In genomic region chr11:57480409-57481137, GRCh38 we compare ENCODE assay signal across 8 cellular contexts. TPM values are rescaled to one million over a fixed set of nuclear protein-coding genes. Genes with fewer than 3 reads are reported as not detected.
DNase-seq lines count a peak whose midpoint lies in the region; ATAC-seq, FAIRE-seq and TF ChIP-seq lines count a peak whose summit lies in the region.

No MANE protein-coding gene starts in this region.

- no peak for TF ChIP-seq POLR2A in GM12891 (IDR thresholded peaks at IDR 0.05; ENCODE audit: low read depth, low read length)

- intact Hi-C loops in activated T-helper 2 cell treated with anti-CD3 and anti-CD28 coated beads, Interferon-gamma antibody, Interleukin-2, Interleukin-4, amounts not matched to agents 10 μg/mL and 5 μg/mL and 100 μg/mL, durations not matched to agents 14 hours and 24 hours and 36 hours (cut with micrococcal nuclease) = loop anchor here (1.0 to 5.0 kb wide), 3 partner anchors 23 to 135 kb away; partner anchors contain the start of gene UBE2L6
- intact Hi-C loops in sciatic nerve (cut with DNase I) = no loop called here

- peaks cover 5% of the 10 kb centered on the region for H3K36me3 Mint-ChIP-seq in activated T-helper 2 cell treated with anti-CD3 and anti-CD28 coated beads, Interferon-gamma antibody, Interleukin-2, Interleukin-4, amounts not matched to agents 10 μg/mL and 5 μg/mL and 100 μg/mL, durations not matched to agents 14 hours and 24 hours and 36 hours (ENCODE audit: low read depth)
- H3K36me3 Mint-ChIP-seq in glutamatergic neuron (ENCODE audit: unreplicated experiment) = peaks cover 5% of the 10 kb centered on the region

- no peak overlapping the region for H3K4me3 Mint-ChIP-seq in activated T-helper 2 cell treated with anti-CD3 and anti-CD28 coated beads, Interferon-gamma antibody, Interleukin-2, Interleukin-4, amounts not matched to agents 10 μg/mL and 5 μg/mL and 100 μg/mL, durations not matched to agents 14 hours and 24 hours and 36 hours (ENCODE audit: low read depth)
- H3K4me3 Mint-ChIP-seq in glutamatergic neuron (ENCODE audit: unreplicated experiment) = peak overlapping the region; percentile 66

- FAIRE-seq in GM12891 (lab: Jason Lieb, UNC) (peak; percentile 31), HTR-8/SVneo (lab: Jason Lieb, UNC) (no peak)

- no peak overlapping the region for H3K27ac Mint-ChIP-seq in activated T-helper 2 cell treated with anti-CD3 and anti-CD28 coated beads, Interferon-gamma antibody, Interleukin-2, Interleukin-4, amounts not matched to agents 10 μg/mL and 5 μg/mL and 100 μg/mL, durations not matched to agents 14 hours and 24 hours and 36 hours
- H3K27ac Mint-ChIP-seq in glutamatergic neuron (ENCODE audit: unreplicated experiment) = peak overlapping the region; percentile 85

- ATAC-seq in sciatic nerve (peak; percentile 54), GM19463 (IDR thresholded peaks at IDR 0.05; ENCODE audit: unreplicated experiment) (no peak)

- DNase-seq in 8988T (peak; percentile 99), GM12891 (ENCODE audit: insufficient read length, low spot score) (peak; percentile 71), HTR-8/SVneo (ENCODE audit: insufficient read length, low spot score) (peak; percentile 59), RKO (ENCODE audit: low spot score) (peak; percentile 58), glutamatergic neuron (peak; percentile 94), sciatic nerve (ENCODE audit: low spot score) (peak; percentile 84)
- DNase-seq in activated T-helper 2 cell treated with anti-CD3 and anti-CD28 coated beads, Interferon-gamma antibody, Interleukin-2, Interleukin-4, amounts not matched to agents 10 μg/mL and 5 μg/mL and 100 μg/mL, durations not matched to agents 14 hours and 24 hours and 36 hours (ENCODE audit: low spot score) = peak; percentile 61

- H3K27me3 Mint-ChIP-seq in activated T-helper 2 cell treated with anti-CD3 and anti-CD28 coated beads, Interferon-gamma antibody, Interleukin-2, Interleukin-4, amounts not matched to agents 10 μg/mL and 5 μg/mL and 100 μg/mL, durations not matched to agents 14 hours and 24 hours and 36 hours (ENCODE audit: low read depth) = peaks cover 53% of the 10 kb centered on the region
- H3K27me3 Mint-ChIP-seq in glutamatergic neuron (ENCODE audit: unreplicated experiment) = peaks cover 29% of the 10 kb centered on the region

- TF ChIP-seq CTCF in glutamatergic neuron (IDR thresholded peaks at IDR 0.05; ENCODE audit: partially characterized antibody, unreplicated experiment) = peak; percentile 75

- H3K9me3 Mint-ChIP-seq in activated T-helper 2 cell treated with anti-CD3 and anti-CD28 coated beads, Interferon-gamma antibody, Interleukin-2, Interleukin-4, amounts not matched to agents 10 μg/mL and 5 μg/mL and 100 μg/mL, durations not matched to agents 14 hours and 24 hours and 36 hours = no peaks in the 10 kb centered on the region
- peaks cover 28% of the 10 kb centered on the region for H3K9me3 Mint-ChIP-seq in glutamatergic neuron (ENCODE audit: unreplicated experiment)

- peaks cover 12% of the 10 kb centered on the region for H3K4me1 Mint-ChIP-seq in activated T-helper 2 cell treated with anti-CD3 and anti-CD28 coated beads, Interferon-gamma antibody, Interleukin-2, Interleukin-4, amounts not matched to agents 10 μg/mL and 5 μg/mL and 100 μg/mL, durations not matched to agents 14 hours and 24 hours and 36 hours (ENCODE audit: low read depth)
- peaks cover 42% of the 10 kb centered on the region for H3K4me1 Mint-ChIP-seq in glutamatergic neuron (ENCODE audit: low read depth, unreplicated experiment)

TF ChIP-seq in GM12891, 5 proteins besides CTCF, POLR2A, EP300 and RAD21:
- TF ChIP-seq POU2F2 (IDR thresholded peaks at IDR 0.05; ENCODE audit: low read depth, low read length) = no peak
- TF ChIP-seq POLR2AphosphoS5 (IDR thresholded peaks at IDR 0.05; ENCODE audit: low read depth, low read length) = no peak
- no peak for TF ChIP-seq SPI1 (IDR thresholded peaks at IDR 0.05; ENCODE audit: low read depth, low read length)
- TF ChIP-seq PAX5 (IDR thresholded peaks at IDR 0.05; ENCODE audit: insufficient read depth, low read length, severe bottlenecking) = no peak
- no peak for TF ChIP-seq TAF1 (IDR thresholded peaks at IDR 0.05; ENCODE audit: low read depth, low read length)

RNA-seq across cellular contexts. Expression of gene RTN4RL2, which starts 20.2 kb away (rescaled TPM):
- polyA plus RNA-seq in GM12891 (2012; ENCODE audit: low read depth, missing spikeins) = not detected
- total RNA-seq in activated T-helper 2 cell treated with anti-CD3 and anti-CD28 coated beads, Interferon-gamma antibody, Interleukin-2, Interleukin-4, amounts not matched to agents 10 μg/mL and 5 μg/mL and 100 μg/mL, durations not matched to agents 14 hours and 24 hours and 36 hours = 0.18 TPM in 1 of 2 replicates, not detected in the other
- 119 TPM for total RNA-seq in glutamatergic neuron (ENCODE audit: unreplicated experiment)
- total RNA-seq in sciatic nerve = 2.5 TPM

RNA-seq across cellular contexts. Expression of gene SLC43A1, which starts 34.9 kb away (rescaled TPM):
- polyA plus RNA-seq in GM12891 (2012; ENCODE audit: low read depth, missing spikeins) = 6.2 TPM
- 27.6 and 30.9 TPM in 2 replicates for total RNA-seq in activated T-helper 2 cell treated with anti-CD3 and anti-CD28 coated beads, Interferon-gamma antibody, Interleukin-2, Interleukin-4, amounts not matched to agents 10 μg/mL and 5 μg/mL and 100 μg/mL, durations not matched to agents 14 hours and 24 hours and 36 hours
- 5.2 TPM for total RNA-seq in glutamatergic neuron (ENCODE audit: unreplicated experiment)
- 14.8 TPM for total RNA-seq in sciatic nerve

RNA-seq across cellular contexts. Expression of gene TIMM10, which starts 50.0 kb away (rescaled TPM):
- 127 TPM for polyA plus RNA-seq in GM12891 (2012; ENCODE audit: low read depth, missing spikeins)
- total RNA-seq in activated T-helper 2 cell treated with anti-CD3 and anti-CD28 coated beads, Interferon-gamma antibody, Interleukin-2, Interleukin-4, amounts not matched to agents 10 μg/mL and 5 μg/mL and 100 μg/mL, durations not matched to agents 14 hours and 24 hours and 36 hours = 76.9 and 90.0 TPM in 2 replicates
- total RNA-seq in glutamatergic neuron (ENCODE audit: unreplicated experiment) (51.2 TPM), sciatic nerve (42.0 TPM)

RNA-seq across cellular contexts. Expression of gene SLC43A3, which starts 53.7 kb away (rescaled TPM):
- polyA plus RNA-seq in GM12891 (2012; ENCODE audit: low read depth, missing spikeins) = 74.8 TPM
- 174 and 189 TPM in 2 replicates for total RNA-seq in activated T-helper 2 cell treated with anti-CD3 and anti-CD28 coated beads, Interferon-gamma antibody, Interleukin-2, Interleukin-4, amounts not matched to agents 10 μg/mL and 5 μg/mL and 100 μg/mL, durations not matched to agents 14 hours and 24 hours and 36 hours
- total RNA-seq in glutamatergic neuron (ENCODE audit: unreplicated experiment) (10.8 TPM), sciatic nerve (75.4 TPM)

RNA-seq across cellular contexts. Expression of gene SMTNL1, which starts 56.8 kb away (rescaled TPM):
- not detected for polyA plus RNA-seq in GM12891 (2012; ENCODE audit: low read depth, missing spikeins)
- total RNA-seq in activated T-helper 2 cell treated with anti-CD3 and anti-CD28 coated beads, Interferon-gamma antibody, Interleukin-2, Interleukin-4, amounts not matched to agents 10 μg/mL and 5 μg/mL and 100 μg/mL, durations not matched to agents 14 hours and 24 hours and 36 hours = not detected in 2 replicates
- total RNA-seq in glutamatergic neuron (ENCODE audit: unreplicated experiment) = not detected
- not detected for total RNA-seq in sciatic nerve

Comparison
In these comparisons a context has a peak if more than half of its experiments do, and no peak if none do; other contexts are left out.
1. RNA of gene RTN4RL2, which starts 20.2 kb away (total RNA-seq): 119 TPM in glutamatergic neuron (single experiment); 2.5 TPM in sciatic nerve (single experiment) and 0.18 TPM in activated T-helper 2 cell treated with anti-CD3 and anti-CD28 coated beads, Interferon-gamma antibody, Interleukin-2, Interleukin-4, amounts not matched to agents 10 μg/mL and 5 μg/mL and 100 μg/mL, durations not matched to agents 14 hours and 24 hours and 36 hours; every median in the first group is over 10 times any median in the second.
2. Peak in every context shown above with its lines, with median percentiles within 50 percentile points of each other: DNase-seq.